Comparison of ENCODE assay signal across 8 cellular contexts in the genomic region with DNA sequence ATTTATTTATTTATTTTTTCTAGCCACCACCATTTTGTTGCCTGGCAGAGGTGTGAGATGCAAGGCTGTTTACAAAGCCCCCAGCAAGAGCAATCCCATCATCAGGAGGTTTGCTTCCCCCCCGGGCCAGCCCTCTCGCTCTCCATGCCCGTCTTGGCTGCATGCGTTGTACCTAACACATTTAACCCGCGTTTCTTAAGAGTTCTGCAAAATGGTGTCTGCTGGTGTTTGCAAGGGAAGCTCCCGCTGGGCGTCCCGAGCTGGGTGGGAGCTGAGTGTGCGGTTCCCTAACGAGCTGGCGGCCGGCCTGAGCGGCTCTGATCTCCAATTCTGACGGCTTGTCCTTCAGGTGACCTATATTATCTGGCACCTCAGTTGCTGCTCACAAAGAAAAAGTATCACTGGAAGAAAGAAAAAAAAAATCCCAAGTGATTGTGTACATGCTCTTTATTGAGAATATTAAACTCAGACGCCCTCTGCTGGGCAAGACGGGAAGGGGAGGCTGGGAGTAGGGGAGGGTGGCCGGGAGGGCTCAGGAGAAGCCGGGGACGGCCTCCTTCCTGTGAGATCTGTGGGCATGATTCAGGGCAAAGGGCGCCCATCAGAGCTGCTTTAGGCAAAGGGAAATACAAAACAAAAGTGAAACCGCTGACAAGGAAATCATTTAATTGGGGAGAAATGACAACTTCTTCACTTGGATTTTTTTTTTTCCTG.
DNase-seq lines count a peak whose midpoint lies in the region; ATAC-seq and TF ChIP-seq lines count a peak whose summit lies in the region.

No MANE protein-coding gene starts in this region.

- no peaks in the 10 kb centered on the region for H3K36me3 ChIP-seq in ascending aorta
- H3K36me3 ChIP-seq in aorta (ENCODE audit: control insufficient read depth in 1 of 2, insufficient read depth in 2 of 2, low read length in 1 of 2) = no peaks in the 10 kb centered on the region

- peak overlapping the region; percentile 86 for H3K27ac Mint-ChIP-seq in T-helper 2 cell treated with Interferon-gamma antibody and Interleukin-4, amounts not matched to agents 5 μg/mL and 100 μg/mL, for 36 hours

- no peaks in the 10 kb centered on the region for H3K36me3 Mint-ChIP-seq in T-helper 2 cell treated with Interferon-gamma antibody and Interleukin-4, amounts not matched to agents 5 μg/mL and 100 μg/mL, for 36 hours (ENCODE audit: low read depth)

- peak; percentile 72 to 97 (median 96) for TF ChIP-seq CTCF in ascending aorta (IDR thresholded peaks at IDR 0.05)

- H3K4me3 ChIP-seq in GM08714 (ENCODE audit: low read length) (peak overlapping the region; percentile 57; the same call in 1 of the 2 replicates), ascending aorta (peak overlapping the region; percentile 64 to 71), aorta (ENCODE audit: low read length in 2 of 2) (peak overlapping the region; percentile 20 to 75)

- no peaks in the 10 kb centered on the region for H3K9me3 ChIP-seq in ascending aorta
- H3K9me3 ChIP-seq in aorta (ENCODE audit: control insufficient read depth, low read length) = no peaks in the 10 kb centered on the region

- peak; percentile 78 for DNase-seq in NCI-H1694 (lab: John Stamatoyannopoulos, UW)
- DNase-seq in T-helper 2 cell treated with Interferon-gamma antibody and Interleukin-4, amounts not matched to agents 5 μg/mL and 100 μg/mL, for 36 hours (ENCODE audit: low spot score) = peak; percentile 88
- DNase-seq in ascending aorta (ENCODE audit: low spot score in 2 of 2) = peak; percentile 87 to 98
- DNase-seq in hepatic stellate cell (ENCODE audit: low spot score) = peak; percentile 88
- peak; percentile 88 for DNase-seq in renal cortical epithelial cell (ENCODE audit: low read depth)
- peak; percentile 97 to 99 for DNase-seq in aorta

- 0 to 1% methylated on average over 22 of the region's 22 CpGs for WGBS in aorta, 2 donors

- H3K27me3 ChIP-seq in ascending aorta = no peaks in the 10 kb centered on the region
- H3K27me3 ChIP-seq in aorta (ENCODE audit: control insufficient read depth in 1 of 2, insufficient read depth in 2 of 2, low read length in 1 of 2) = no peaks in the 10 kb centered on the region

- H3K4me3 Mint-ChIP-seq in T-helper 2 cell treated with Interferon-gamma antibody and Interleukin-4, amounts not matched to agents 5 μg/mL and 100 μg/mL, for 36 hours = peak overlapping the region; percentile 91

- intact Hi-C loops in ascending aorta (cut with DNase I) = loop anchor here (1.0 to 10.0 kb wide), 6 partner anchors 15 to 336 kb away; a partner anchor contains a TSS
- intact Hi-C loops in aorta (cut with DNase I) = loop anchor here (5.0 to 10.0 kb wide), 2 partner anchors 338 to 559 kb away; a partner anchor contains a TSS

- H3K4me1 ChIP-seq in ascending aorta = peaks cover 0 to 30% of the 10 kb centered on the region in 2 donors
- H3K4me1 ChIP-seq in aorta (ENCODE audit: control insufficient read depth in 1 of 2, insufficient read depth in 2 of 2, low read length in 2 of 2) = no peaks in the 10 kb centered on the region

- peak overlapping the region; percentile 68 to 87 for H3K27ac ChIP-seq in ascending aorta
- H3K27ac ChIP-seq in aorta (ENCODE audit: low read depth in 1 of 2, low read length in 2 of 2) = peak overlapping the region in 1 of 2 donors; percentile 52

- H3K9me3 Mint-ChIP-seq in T-helper 2 cell treated with Interferon-gamma antibody and Interleukin-4, amounts not matched to agents 5 μg/mL and 100 μg/mL, for 36 hours = no peaks in the 10 kb centered on the region

- H3K27me3 Mint-ChIP-seq in T-helper 2 cell treated with Interferon-gamma antibody and Interleukin-4, amounts not matched to agents 5 μg/mL and 100 μg/mL, for 36 hours (ENCODE audit: low read depth) = no peaks in the 10 kb centered on the region

- H3K4me1 Mint-ChIP-seq in T-helper 2 cell treated with Interferon-gamma antibody and Interleukin-4, amounts not matched to agents 5 μg/mL and 100 μg/mL, for 36 hours (ENCODE audit: low read depth) = peaks cover 35% of the 10 kb centered on the region

- ATAC-seq in HG02623 (IDR thresholded peaks at IDR 0.05; ENCODE audit: unreplicated experiment) (peak; percentile 64), aorta (ENCODE audit: low FRiP score) (peak; percentile 96)
